In genomic region chr1:37553927-37554808, GRCh38 we compare ENCODE assay signal across 8 cellular contexts. TPM values are rescaled to one million over a fixed set of nuclear protein-coding genes. Genes with fewer than 3 reads are reported as not detected.
A peak's percentile ranks its signal among the peaks of the same experiment; 100 is the strongest.
DNase-seq lines count a peak whose midpoint lies in the region; ATAC-seq and TF ChIP-seq lines count a peak whose summit lies in the region.

SNIP1 (minus strand) TSS chr1:37554293; CDS start chr1:37554229, 64 bp downstream.

- peaks cover 46% of the 10 kb centered on the region for H3K4me1 Mint-ChIP-seq in activated CD4-positive, alpha-beta T cell treated with anti-CD3 and anti-CD28 coated beads, Interleukin-2, amount 10 ng/mL, durations not matched to agents 24 days and 14 days

- no peak for TF ChIP-seq CTCF in AG09309 (IDR thresholded peaks at IDR 0.05; ENCODE audit: control insufficient read depth, insufficient read depth, low read depth, low read length, missing control alignments)
- no peak for TF ChIP-seq CTCF in colonic mucosa (IDR thresholded peaks at IDR 0.05)

- H3K4me1 ChIP-seq in colonic mucosa: peaks cover 5% of the 10 kb centered on the region

- H3K4me3 ChIP-seq in AG09309 (ENCODE audit: control insufficient read depth, low read depth, low read length) (peak within 1 kb of the TSS; percentile 99), colonic mucosa (peak within 1 kb of the TSS; percentile 99)

- no peaks in the 10 kb centered on the region for H3K27me3 ChIP-seq in colonic mucosa

- peaks cover 28% of the 10 kb centered on the region for H3K36me3 Mint-ChIP-seq in activated CD4-positive, alpha-beta T cell treated with anti-CD3 and anti-CD28 coated beads, Interleukin-2, amount 10 ng/mL, durations not matched to agents 24 days and 14 days (ENCODE audit: low read depth)

- peaks cover 4% of the 10 kb centered on the region for H3K9me3 Mint-ChIP-seq in activated CD4-positive, alpha-beta T cell treated with anti-CD3 and anti-CD28 coated beads, Interleukin-2, amount 10 ng/mL, durations not matched to agents 24 days and 14 days

- H3K27ac Mint-ChIP-seq in activated CD4-positive, alpha-beta T cell treated with anti-CD3 and anti-CD28 coated beads, Interleukin-2, amount 10 ng/mL, durations not matched to agents 24 days and 14 days: peak within 1 kb of the TSS; percentile 97

- intact Hi-C loops in activated CD4-positive, alpha-beta T cell treated with anti-CD3 and anti-CD28 coated beads, Interleukin-2, amount 10 ng/mL, durations not matched to agents 24 days and 14 days (cut with micrococcal nuclease): loop anchor here (1.0 to 5.0 kb wide), 4 partner anchors 39 to 138 kb away; partner anchors contain the start of genes CDCA8, GNL2 and MEAF6
- intact Hi-C loops in colonic mucosa (cut with DNase I): no loop called here
- intact Hi-C loops in left colon (cut with DNase I, micrococcal nuclease): no loop called here

- ATAC-seq in HG03469 (IDR thresholded peaks at IDR 0.05; ENCODE audit: unreplicated experiment): peak; percentile 59
- peak; percentile 99 for ATAC-seq in left colon

- TF ChIP-seq POLR2A in GM19193 (IDR thresholded peaks at IDR 0.05; ENCODE audit: extremely low read depth, insufficient read depth, insufficient read length): peak; percentile 76

- peak within 1 kb of the TSS; percentile 68 for H3K27ac ChIP-seq in colonic mucosa

- DNase-seq in AG09309 (ENCODE audit: low read depth): peak; percentile 69
- DNase-seq in NCI-H69 (lab: John Stamatoyannopoulos, UW): peak; percentile 91
- peak; percentile 97 for DNase-seq in activated CD4-positive, alpha-beta T cell treated with anti-CD3 and anti-CD28 coated beads, Interleukin-2, amount 10 ng/mL, durations not matched to agents 24 days and 14 days
- peak; percentile 97 for DNase-seq in colonic mucosa
- peak; percentile 89 to 95 for DNase-seq in left colon
- DNase-seq in stimulated activated CD4-positive, alpha-beta T cell treated with anti-CD3 and anti-CD28 coated beads, Interleukin-1b, Interleukin-23, amount 100 ng/mL, for 4 hours (ENCODE audit: low read depth in 2 of 2): peak; percentile 72 to 84

- H3K4me3 Mint-ChIP-seq in activated CD4-positive, alpha-beta T cell treated with anti-CD3 and anti-CD28 coated beads, Interleukin-2, amount 10 ng/mL, durations not matched to agents 24 days and 14 days: peak within 1 kb of the TSS; percentile 98

- H3K27me3 Mint-ChIP-seq in activated CD4-positive, alpha-beta T cell treated with anti-CD3 and anti-CD28 coated beads, Interleukin-2, amount 10 ng/mL, durations not matched to agents 24 days and 14 days: no peaks in the 10 kb centered on the region

- H3K9me3 ChIP-seq in colonic mucosa: no peaks in the 10 kb centered on the region

- H3K9ac ChIP-seq in colonic mucosa (ENCODE audit: low read depth in 2 of 2, low read length in 2 of 2): peak within 1 kb of the TSS; percentile 67 to 98

- no peaks in the 10 kb centered on the region for H3K36me3 ChIP-seq in colonic mucosa

RNA-seq across cellular contexts. Expression of gene SNIP1, which starts in this region (rescaled TPM):
- total RNA-seq in activated CD4-positive, alpha-beta T cell treated with anti-CD3 and anti-CD28 coated beads, Interleukin-2, amount 10 ng/mL, durations not matched to agents 24 days and 14 days: 22.7 and 25.4 TPM in 2 replicates
- total RNA-seq in colonic mucosa (10 to 100 TPM; 13.0 to 17.0 TPM), left colon (10 to 100 TPM; 15.1 to 15.9 TPM)

Comparison
In these comparisons a context has a peak if more than half of its experiments do, and no peak if none do; other contexts are left out.
1. Peak in every context shown above with its lines: DNase-seq, ATAC-seq, H3K4me3 ChIP-seq and H3K27ac ChIP-seq.